ENCODE assay signal across 8 cellular contexts in genomic region chr15:82985688-82986441, GRCh38. TPM values are rescaled to one million over a fixed set of nuclear protein-coding genes. Genes with fewer than 3 reads are reported as not detected.
DNase-seq lines count a peak whose midpoint lies in the region; ATAC-seq and TF ChIP-seq lines count a peak whose summit lies in the region.

Gene RAMAC, plus strand, starts transcription at chr15:82986210. Its CDS starts 2,809 bp downstream, at chr15:82989019.

- H3K27me3 Mint-ChIP-seq in type B pancreatic cell = no peaks in the 10 kb centered on the region

- H3K4me1 ChIP-seq in adrenal gland (replicated peaks in 1 of 2) (peaks cover 8 to 21% of the 10 kb centered on the region in 2 donors), heart left ventricle (peaks cover 0 to 20% (median 15%) of the 10 kb centered on the region in 12 donors)

- WGBS in adrenal gland, 4 donors = 1 to 3% (median 2%) methylated on average over 25 to 45 of the region's 45 CpGs
- 1 to 4% (median 2%) methylated on average over 40 to 45 of the region's 45 CpGs for WGBS in heart left ventricle, 4 donors

- peak within 1 kb of the TSS; percentile 96 for H3K27ac Mint-ChIP-seq in type B pancreatic cell

- H3K27me3 ChIP-seq in adrenal gland (no peaks in the 10 kb centered on the region), heart left ventricle (no peaks in the 10 kb centered on the region)

- H3K9me3 Mint-ChIP-seq in type B pancreatic cell = no peaks in the 10 kb centered on the region

- intact Hi-C loops in adrenal gland (cut with DNase I) (no loop called here), heart left ventricle (cut with DNase I) (loop anchor here in 7 of 10 donors (5.0 to 10.0 kb wide), 4 partner anchors 129 to 231 kb away; no protein-coding TSS in a partner anchor)

- TF ChIP-seq CTCF in GM12875 (IDR thresholded peaks at IDR 0.05; ENCODE audit: borderline replicate concordance, insufficient read depth, low read depth, low read length) = no peak
- no peak for TF ChIP-seq CTCF in adrenal gland (IDR thresholded peaks at IDR 0.05)
- no peak for TF ChIP-seq CTCF in heart left ventricle (IDR thresholded peaks at IDR 0.05)
- no peak for TF ChIP-seq CTCF in type B pancreatic cell (conservative IDR thresholded peaks at IDR 0.05)

- ATAC-seq in HG02763 (IDR thresholded peaks at IDR 0.05; ENCODE audit: unreplicated experiment) (peak; percentile 91), heart left ventricle (peak; percentile 89 to 98 (median 98))

- TF ChIP-seq POLR2A in adrenal gland (IDR thresholded peaks at IDR 0.05) (peak in 1 of 2 donors; percentile 75), heart left ventricle (IDR thresholded peaks at IDR 0.05) (peak in 1 of 2 donors; percentile 49)

- H3K4me1 Mint-ChIP-seq in type B pancreatic cell (ENCODE audit: unreplicated experiment) = peaks cover 18% of the 10 kb centered on the region

- DNase-seq in NCI-H1417 treated with DMSO at 0.1 percent for 48 hours (lab: John Stamatoyannopoulos, UW) = peak; percentile 95
- peak; percentile 94 for DNase-seq in SW480 (ENCODE audit: low spot score)
- DNase-seq in adrenal gland = peak; percentile 92 to 98 (median 96)
- peak; percentile 91 to 96 (median 93) for DNase-seq in heart left ventricle
- DNase-seq in pons (ENCODE audit: low spot score) = peak; percentile 97
- DNase-seq in type B pancreatic cell (ENCODE audit: extremely low spot score, unreplicated experiment) = peak; percentile 85

- H3K9me3 ChIP-seq in adrenal gland (replicated peaks in 1 of 3) (no peaks in the 10 kb centered on the region), heart left ventricle (no peaks in the 10 kb centered on the region)

- peak within 1 kb of the TSS; percentile 100 for H3K4me3 Mint-ChIP-seq in type B pancreatic cell

- H3K36me3 ChIP-seq in adrenal gland (replicated peaks in 1 of 2) = peaks cover 0 to 20% of the 10 kb centered on the region in 2 donors
- H3K36me3 ChIP-seq in heart left ventricle = peaks cover 0 to 28% (median 22%) of the 10 kb centered on the region in 9 donors

- H3K36me3 Mint-ChIP-seq in type B pancreatic cell = peaks cover 10% of the 10 kb centered on the region

- H3K27ac ChIP-seq in adrenal gland = peak within 1 kb of the TSS; percentile 42 to 87 (median 64)
- H3K27ac ChIP-seq in heart left ventricle = peak within 1 kb of the TSS; percentile 21 to 87 (median 78)

- H3K4me3 ChIP-seq in GM12875 (ENCODE audit: low read depth, low read length) (peak within 1 kb of the TSS; percentile 74), adrenal gland (peak within 1 kb of the TSS; percentile 59 to 97 (median 80)), heart left ventricle (peak within 1 kb of the TSS; percentile 53 to 98 (median 79))

RNA-seq across cellular contexts. Expression of gene RAMAC, which starts in this region (rescaled TPM):
- 10 to 100 TPM; 19.3 to 24.2 (median 21.7) TPM for total RNA-seq in adrenal gland
- 10 to 100 TPM; 12.7 to 28.4 (median 16.1) TPM for polyA plus RNA-seq in adrenal gland
- 10 to 100 TPM; 11.0 to 17.0 (median 14.9) TPM for total RNA-seq in heart left ventricle
- 10 to 100 TPM; 13.9 to 25.5 TPM for polyA plus RNA-seq in heart left ventricle
- total RNA-seq in type B pancreatic cell (ENCODE audit: low replicate concordance) = 31.1 and 46.1 TPM in 2 replicates

Comparison
In these comparisons a context has a peak if more than half of its experiments do, and no peak if none do; other contexts are left out.
1. Peak in every context shown above with its lines: DNase-seq, ATAC-seq, H3K4me3 ChIP-seq and H3K27ac ChIP-seq.
2. intact Hi-C loops: an anchor here in heart left ventricle (5.0 to 10.0 kb wide); none called in adrenal gland.